1 cellular context compared by ENCODE assay signal in the genomic region with DNA sequence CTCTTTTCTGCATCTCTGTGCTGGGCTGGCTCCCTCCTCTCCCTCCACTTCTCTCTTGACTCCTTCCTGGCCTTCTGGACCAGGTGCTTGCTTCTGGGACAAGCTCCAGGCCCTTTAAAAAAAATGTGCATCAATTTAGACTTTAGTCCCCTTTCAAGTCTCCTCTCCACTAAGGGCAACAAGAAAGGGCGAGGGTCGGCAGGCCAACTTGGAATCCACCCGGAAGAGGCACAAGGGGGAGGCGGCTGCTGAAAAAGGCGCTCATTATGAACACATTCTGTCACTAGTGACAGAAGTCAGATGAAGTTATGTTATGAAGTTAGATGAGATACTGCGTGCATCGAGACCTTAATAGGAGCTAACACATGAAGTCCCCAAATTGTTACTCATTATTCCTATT.
TF ChIP-seq lines count a peak whose summit lies in the region.

No MANE protein-coding gene starts in this region.

TF ChIP-seq in HepG2, 621 proteins besides CTCF, POLR2A, EP300 and RAD21 (continued from another document):
- TF ChIP-seq ZMYM4 (CRISPR knock-in tag; IDR thresholded peaks at IDR 0.05) (no peak), TAF1 (CRISPR knock-in tag; IDR thresholded peaks at IDR 0.05) (no peak), ZFX (CRISPR knock-in tag; IDR thresholded peaks at IDR 0.05; ENCODE audit: low read depth) (no peak), TBP (CRISPR knock-in tag; IDR thresholded peaks at IDR 0.05) (no peak), LCORL (IDR thresholded peaks at IDR 0.05) (no peak), LCORL (CRISPR knock-in tag; IDR thresholded peaks at IDR 0.05) (no peak), BHLHE40 (IDR thresholded peaks at IDR 0.05; ENCODE audit: low read length) (no peak), MATR3 (CRISPR knock-in tag; IDR thresholded peaks at IDR 0.05) (no peak)
- TF ChIP-seq, protein P1, sequence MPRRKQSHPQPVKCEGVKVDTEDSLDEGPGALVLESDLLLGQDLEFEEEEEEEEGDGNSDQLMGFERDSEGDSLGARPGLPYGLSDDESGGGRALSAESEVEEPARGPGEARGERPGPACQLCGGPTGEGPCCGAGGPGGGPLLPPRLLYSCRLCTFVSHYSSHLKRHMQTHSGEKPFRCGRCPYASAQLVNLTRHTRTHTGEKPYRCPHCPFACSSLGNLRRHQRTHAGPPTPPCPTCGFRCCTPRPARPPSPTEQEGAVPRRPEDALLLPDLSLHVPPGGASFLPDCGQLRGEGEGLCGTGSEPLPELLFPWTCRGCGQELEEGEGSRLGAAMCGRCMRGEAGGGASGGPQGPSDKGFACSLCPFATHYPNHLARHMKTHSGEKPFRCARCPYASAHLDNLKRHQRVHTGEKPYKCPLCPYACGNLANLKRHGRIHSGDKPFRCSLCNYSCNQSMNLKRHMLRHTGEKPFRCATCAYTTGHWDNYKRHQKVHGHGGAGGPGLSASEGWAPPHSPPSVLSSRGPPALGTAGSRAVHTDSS (CRISPR knock-in tag; conservative IDR thresholded peaks at IDR 0.05), result no peak
